In the genomic region with DNA sequence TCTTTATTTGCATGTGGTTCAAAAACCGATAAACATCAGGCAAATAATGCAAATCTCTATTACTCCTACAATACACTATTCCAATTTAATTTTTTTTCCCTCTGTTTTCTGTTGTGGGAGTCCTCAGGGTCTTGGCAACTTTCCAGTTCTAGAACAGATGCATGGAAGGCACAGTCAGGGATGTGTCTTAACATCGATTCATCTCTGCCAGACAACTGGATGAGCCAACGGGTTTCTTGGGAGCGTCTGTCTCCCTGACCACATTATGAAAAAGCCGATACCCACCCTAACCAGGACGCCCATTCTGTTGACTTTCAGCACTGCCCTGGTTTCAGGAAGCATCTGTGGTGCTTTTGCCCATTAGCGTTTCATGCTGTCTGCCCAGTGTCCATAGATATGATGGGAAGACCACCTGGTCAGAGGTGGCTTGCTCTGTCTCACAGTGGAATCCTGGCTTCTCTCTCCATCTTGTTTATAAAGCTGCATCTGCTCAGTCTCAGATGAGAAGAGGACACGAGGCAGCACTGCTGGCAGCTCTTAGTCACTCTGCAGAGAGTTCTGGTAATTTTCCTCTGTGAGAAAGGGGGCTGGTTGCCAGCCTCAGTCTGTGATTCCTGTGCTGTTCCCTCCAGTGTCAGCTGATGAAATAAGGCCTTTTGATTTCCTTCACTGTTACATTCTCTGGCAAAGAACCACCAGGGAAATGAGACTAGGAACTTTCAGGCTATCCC, we compare ENCODE assay signal across 10 cellular contexts. TPM values are rescaled to one million over a fixed set of nuclear protein-coding genes. Genes with fewer than 3 reads are reported as not detected.
DNase-seq lines count a peak whose midpoint lies in the region; ATAC-seq lines count a peak whose summit lies in the region.
"Had no signal": no experiment of that assay in that cellular context is flagged by ENCODE, and none has a peak within 500 bp of the region (broad histone marks: within the 10 kb centered on the region; RNA-seq: fewer than 3 reads in every experiment).

No MANE protein-coding gene starts in this region.

- H3K4me3 ChIP-seq in esophagus (ENCODE audit: low read depth in 1 of 2, low read length in 2 of 2): no peak overlapping the region
- H3K4me3 ChIP-seq in aorta (ENCODE audit: low read length in 2 of 2): peak overlapping the region in 1 of 2 donors; percentile 54
- H3K4me3 ChIP-seq: BLaER1 had no signal

- no peaks in the 10 kb centered on the region for H3K36me3 Mint-ChIP-seq in activated T-helper 1 cell treated with anti-CD3 and anti-CD28 coated beads, Interleukin-12 subunit alpha, Interleukin-12 subunit beta, Interleukin-2, Interleukin-4 antibody, amounts not matched to agents 30 ng/mL and 10 ng/mL and 1 ng/mL, durations not matched to agents 14 hours and 24 hours and 36 hours (ENCODE audit: low read depth)

- H3K36me3 ChIP-seq in esophagus (ENCODE audit: control insufficient read depth in 2 of 2, insufficient read depth in 2 of 2, low read length in 1 of 2) (no peaks in the 10 kb centered on the region), aorta (ENCODE audit: control insufficient read depth in 1 of 2, insufficient read depth in 2 of 2, low read length in 1 of 2) (no peaks in the 10 kb centered on the region)
- H3K36me3 ChIP-seq: BLaER1 had no signal

- H3K27me3 ChIP-seq in esophagus (ENCODE audit: control insufficient read depth in 1 of 2, insufficient read depth in 2 of 2, low read length in 2 of 2): no peaks in the 10 kb centered on the region
- no peaks in the 10 kb centered on the region for H3K27me3 ChIP-seq in aorta (ENCODE audit: control insufficient read depth in 1 of 2, insufficient read depth in 2 of 2, low read length in 1 of 2)

- WGBS in esophagus, 2 donors: 38 to 61% methylated on average over 8 of the region's 8 CpGs
- WGBS in aorta, 2 donors: 15 to 16% methylated on average over 8 of the region's 8 CpGs

- H3K9me3 ChIP-seq in esophagus (ENCODE audit: control insufficient read depth in 2 of 2, insufficient read depth in 1 of 2, low read depth in 1 of 2, low read length in 1 of 2) (no peaks in the 10 kb centered on the region), aorta (ENCODE audit: control insufficient read depth, low read length) (no peaks in the 10 kb centered on the region)

- ATAC-seq in aorta (ENCODE audit: low FRiP score): peak; percentile 95

- H3K9me3 Mint-ChIP-seq in activated T-helper 1 cell treated with anti-CD3 and anti-CD28 coated beads, Interleukin-12 subunit alpha, Interleukin-12 subunit beta, Interleukin-2, Interleukin-4 antibody, amounts not matched to agents 30 ng/mL and 10 ng/mL and 1 ng/mL, durations not matched to agents 14 hours and 24 hours and 36 hours: no peaks in the 10 kb centered on the region

- no peak overlapping the region for H3K27ac Mint-ChIP-seq in activated T-helper 1 cell treated with anti-CD3 and anti-CD28 coated beads, Interleukin-12 subunit alpha, Interleukin-12 subunit beta, Interleukin-2, Interleukin-4 antibody, amounts not matched to agents 30 ng/mL and 10 ng/mL and 1 ng/mL, durations not matched to agents 14 hours and 24 hours and 36 hours

- intact Hi-C loops in aorta (cut with DNase I): loop anchor here in 1 of 2 donors (2.0 kb wide), 1 partner anchor 57 kb away; no protein-coding TSS in a partner anchor
- intact Hi-C loops in activated T-helper 1 cell treated with anti-CD3 and anti-CD28 coated beads, Interleukin-12 subunit alpha, Interleukin-12 subunit beta, Interleukin-2, Interleukin-4 antibody, amounts not matched to agents 30 ng/mL and 10 ng/mL and 1 ng/mL, durations not matched to agents 14 hours and 24 hours and 36 hours (cut with micrococcal nuclease): no loop called here

- DNase-seq in NCI-H2171 treated with DMSO at 0.1 percent for 48 hours (lab: John Stamatoyannopoulos, UW): peak; percentile 27
- DNase-seq in NCI-H2171 (lab: John Stamatoyannopoulos, UW): no peak
- peak; percentile 84 for DNase-seq in mucosa of gallbladder (ENCODE audit: low spot score)
- peak; percentile 84 to 92 for DNase-seq in aorta
- no peak for DNase-seq in stimulated activated CD8-positive, alpha-beta memory T cell treated with anti-CD3 and anti-CD28 coated beads, Interleukin-4, amount 100 ng/mL, for 48 hours
- no peak for DNase-seq in activated T-helper 1 cell treated with anti-CD3 and anti-CD28 coated beads, Interleukin-12 subunit alpha, Interleukin-12 subunit beta, Interleukin-2, Interleukin-4 antibody, amounts not matched to agents 30 ng/mL and 10 ng/mL and 1 ng/mL, durations not matched to agents 14 hours and 24 hours and 36 hours (ENCODE audit: low spot score)
- DNase-seq in NCI-H2107 treated with DMSO at 0.1 percent for 48 hours (lab: John Stamatoyannopoulos, UW; ENCODE audit: unreplicated experiment): no peak
- DNase-seq: activated CD4-positive, alpha-beta T cell treated with anti-CD3 and anti-CD28 coated beads for 1 hour had no signal

- no peak overlapping the region for H3K4me3 Mint-ChIP-seq in activated T-helper 1 cell treated with anti-CD3 and anti-CD28 coated beads, Interleukin-12 subunit alpha, Interleukin-12 subunit beta, Interleukin-2, Interleukin-4 antibody, amounts not matched to agents 30 ng/mL and 10 ng/mL and 1 ng/mL, durations not matched to agents 14 hours and 24 hours and 36 hours

- no peaks in the 10 kb centered on the region for H3K4me1 Mint-ChIP-seq in activated T-helper 1 cell treated with anti-CD3 and anti-CD28 coated beads, Interleukin-12 subunit alpha, Interleukin-12 subunit beta, Interleukin-2, Interleukin-4 antibody, amounts not matched to agents 30 ng/mL and 10 ng/mL and 1 ng/mL, durations not matched to agents 14 hours and 24 hours and 36 hours (ENCODE audit: low read depth)

- peaks cover 2% of the 10 kb centered on the region for H3K27me3 Mint-ChIP-seq in activated T-helper 1 cell treated with anti-CD3 and anti-CD28 coated beads, Interleukin-12 subunit alpha, Interleukin-12 subunit beta, Interleukin-2, Interleukin-4 antibody, amounts not matched to agents 30 ng/mL and 10 ng/mL and 1 ng/mL, durations not matched to agents 14 hours and 24 hours and 36 hours (ENCODE audit: insufficient read depth)

- H3K27ac ChIP-seq in esophagus (ENCODE audit: low read depth in 2 of 2, low read length in 1 of 2) (peak overlapping the region; percentile 73 to 83), aorta (ENCODE audit: low read depth in 1 of 2, low read length in 2 of 2) (peak overlapping the region; percentile 28 to 100)
- H3K27ac ChIP-seq: BLaER1 had no signal

- no peaks in the 10 kb centered on the region for H3K4me1 ChIP-seq in esophagus (ENCODE audit: control insufficient read depth in 2 of 2, insufficient read depth in 2 of 2, low read length in 1 of 2)
- H3K4me1 ChIP-seq in aorta (ENCODE audit: control insufficient read depth in 1 of 2, insufficient read depth in 2 of 2, low read length in 2 of 2): peaks cover 3 to 8% of the 10 kb centered on the region in 2 donors

RNA-seq across cellular contexts. Expression of a gene that starts 57.9 kb away (rescaled TPM):
- polyA plus RNA-seq in esophagus: under 1 TPM; 0.24 to 0.64 TPM
- 7.4 TPM for total RNA-seq in mucosa of gallbladder
- total RNA-seq in aorta: 10 to 100 TPM; 10.9 to 21.5 TPM
- polyA plus RNA-seq in aorta: 1 to 10 TPM; 4.4 to 8.7 TPM
- total RNA-seq in activated T-helper 1 cell treated with anti-CD3 and anti-CD28 coated beads, Interleukin-12 subunit alpha, Interleukin-12 subunit beta, Interleukin-2, Interleukin-4 antibody, amounts not matched to agents 30 ng/mL and 10 ng/mL and 1 ng/mL, durations not matched to agents 14 hours and 24 hours and 36 hours: not detected in 2 replicates

Comparison
In these comparisons a context has a peak if more than half of its experiments do, and no peak if none do; other contexts are left out.
1. DNase-seq: peak in NCI-H2171 treated with DMSO at 0.1 percent for 48 hours (single experiment), mucosa of gallbladder (single experiment) and aorta (2 of 2); none in NCI-H2171 (single experiment), stimulated activated CD8-positive, alpha-beta memory T cell treated with anti-CD3 and anti-CD28 coated beads, Interleukin-4, amount 100 ng/mL, for 48 hours (single experiment), activated T-helper 1 cell treated with anti-CD3 and anti-CD28 coated beads, Interleukin-12 subunit alpha, Interleukin-12 subunit beta, Interleukin-2, Interleukin-4 antibody, amounts not matched to agents 30 ng/mL and 10 ng/mL and 1 ng/mL, durations not matched to agents 14 hours and 24 hours and 36 hours (single experiment) and NCI-H2107 treated with DMSO at 0.1 percent for 48 hours (single experiment).